Comparison of ENCODE assay signal across 10 cellular contexts in genomic region chr2:55010915-55011314, GRCh38. TPM values are rescaled to one million over a fixed set of nuclear protein-coding genes. Genes with fewer than 3 reads are reported as not detected.
DNase-seq lines count a peak whose midpoint lies in the region; ATAC-seq and TF ChIP-seq lines count a peak whose summit lies in the region.
"Had no signal": no experiment of that assay in that cellular context is flagged by ENCODE, and none has a peak within 500 bp of the region (broad histone marks: within the 10 kb centered on the region; RNA-seq: fewer than 3 reads in every experiment).

No MANE protein-coding gene starts in this region.

- no peak for TF ChIP-seq RAD21 in liver (IDR thresholded peaks at IDR 0.05)

- TF ChIP-seq CTCF in liver (IDR thresholded peaks at IDR 0.05; ENCODE audit: low read depth, low read length, missing input control) (no peak), upper lobe of right lung (IDR thresholded peaks at IDR 0.05) (no peak)

- H3K27ac ChIP-seq in liver (ENCODE audit: low read depth in 1 of 2, low read length in 2 of 2) = peak overlapping the region; percentile 87 to 90
- peak overlapping the region; percentile 67 for H3K27ac ChIP-seq in upper lobe of right lung
- H3K27ac ChIP-seq in substantia nigra (ENCODE audit: low read depth, low read length, poor library complexity, severe bottlenecking) = no peak overlapping the region

- peak overlapping the region in 1 of 2 donors; percentile 98 for H3K9ac ChIP-seq in liver (ENCODE audit: low read depth in 1 of 2, low read length in 2 of 2)

- 45% methylated on average over 2 of the region's 2 CpGs for WGBS in liver

- no peaks in the 10 kb centered on the region for H3K27me3 ChIP-seq in liver (ENCODE audit: control insufficient read depth in 4 of 4, insufficient read depth in 4 of 4, low read length in 3 of 4)
- no peaks in the 10 kb centered on the region for H3K27me3 ChIP-seq in upper lobe of right lung

- H3K27me3 Mint-ChIP-seq in activated naive CD8-positive, alpha-beta T cell treated with anti-CD3 and anti-CD28 coated beads, Interleukin-2, amount 10 ng/mL, durations not matched to agents 7 days and 5 days = no peaks in the 10 kb centered on the region
- H3K27me3 Mint-ChIP-seq in activated naive CD8-positive, alpha-beta T cell treated with anti-CD3 and anti-CD28 coated beads for 36 hours = no peaks in the 10 kb centered on the region

- peak overlapping the region; percentile 91 for H3K4me3 Mint-ChIP-seq in activated naive CD8-positive, alpha-beta T cell treated with anti-CD3 and anti-CD28 coated beads, Interleukin-2, amount 10 ng/mL, durations not matched to agents 7 days and 5 days
- no peak overlapping the region for H3K4me3 Mint-ChIP-seq in activated naive CD8-positive, alpha-beta T cell treated with anti-CD3 and anti-CD28 coated beads for 36 hours

- no peak for DNase-seq in activated naive CD8-positive, alpha-beta T cell treated with anti-CD3 and anti-CD28 coated beads, Interleukin-2, amount 10 ng/mL, durations not matched to agents 7 days and 5 days
- DNase-seq in activated naive CD8-positive, alpha-beta T cell treated with anti-CD3 and anti-CD28 coated beads for 36 hours = no peak
- DNase-seq in amniotic epithelial cell (ENCODE audit: low read depth) (peak; percentile 40), upper lobe of right lung (no peak), substantia nigra (lab: John Stamatoyannopoulos, UW) (no peak), cortex of kidney (lab: John Stamatoyannopoulos, UW) (no peak)
- DNase-seq: activated CD8-positive, alpha-beta memory T cell treated with anti-CD3 and anti-CD28 coated beads, Interleukin-2, amount 50 U/mL, for 4 hours; NCI-H2081 treated with DMSO at 0.1 percent for 48 hours had no signal

- H3K9me3 ChIP-seq in liver (ENCODE audit: control insufficient read depth in 4 of 4, low read length in 3 of 4) (no peaks in the 10 kb centered on the region), upper lobe of right lung (no peaks in the 10 kb centered on the region)

- POLR2A ChIA-PET in activated naive CD8-positive, alpha-beta T cell treated with anti-CD3 and anti-CD28 coated beads, Interleukin-2, amount 10 ng/mL, durations not matched to agents 7 days and 5 days (lab: Charles Lee) = interaction anchor here (1.6 to 2.5 kb wide), 2 partner anchors 39 to 212 kb away, joined by 3 to 25 read pairs; partner anchors contain the start of gene RTN4

- peaks cover 4 to 46% (median 42%) of the 10 kb centered on the region in 4 donors for H3K4me1 ChIP-seq in liver (ENCODE audit: control insufficient read depth in 4 of 4, insufficient read depth in 4 of 4, low read length in 3 of 4)
- H3K4me1 ChIP-seq in upper lobe of right lung = peaks cover 78% of the 10 kb centered on the region

- H3K36me3 ChIP-seq in liver (ENCODE audit: control insufficient read depth in 4 of 4, insufficient read depth in 3 of 4, low read depth in 1 of 4, low read length in 3 of 4) = no peaks in the 10 kb centered on the region
- no peaks in the 10 kb centered on the region for H3K36me3 ChIP-seq in upper lobe of right lung

- H3K27ac Mint-ChIP-seq in activated naive CD8-positive, alpha-beta T cell treated with anti-CD3 and anti-CD28 coated beads, Interleukin-2, amount 10 ng/mL, durations not matched to agents 7 days and 5 days = peak overlapping the region; percentile 43
- no peak overlapping the region for H3K27ac Mint-ChIP-seq in activated naive CD8-positive, alpha-beta T cell treated with anti-CD3 and anti-CD28 coated beads for 36 hours

- H3K4me3 ChIP-seq in liver (ENCODE audit: low read depth in 1 of 3, low read length in 3 of 3) (no peak overlapping the region), upper lobe of right lung (no peak overlapping the region)

- H3K36me3 Mint-ChIP-seq in activated naive CD8-positive, alpha-beta T cell treated with anti-CD3 and anti-CD28 coated beads, Interleukin-2, amount 10 ng/mL, durations not matched to agents 7 days and 5 days = peaks cover 6% of the 10 kb centered on the region
- peaks cover 4% of the 10 kb centered on the region for H3K36me3 Mint-ChIP-seq in activated naive CD8-positive, alpha-beta T cell treated with anti-CD3 and anti-CD28 coated beads for 36 hours

- H3K9me3 Mint-ChIP-seq in activated naive CD8-positive, alpha-beta T cell treated with anti-CD3 and anti-CD28 coated beads, Interleukin-2, amount 10 ng/mL, durations not matched to agents 7 days and 5 days = no peaks in the 10 kb centered on the region
- peaks cover 2% of the 10 kb centered on the region for H3K9me3 Mint-ChIP-seq in activated naive CD8-positive, alpha-beta T cell treated with anti-CD3 and anti-CD28 coated beads for 36 hours

- intact Hi-C loops in upper lobe of right lung (cut with DNase I) = loop anchor here (5.0 kb wide), 1 partner anchor 161 kb away; no protein-coding TSS in a partner anchor

- H3K4me1 Mint-ChIP-seq in activated naive CD8-positive, alpha-beta T cell treated with anti-CD3 and anti-CD28 coated beads, Interleukin-2, amount 10 ng/mL, durations not matched to agents 7 days and 5 days = peaks cover 48% of the 10 kb centered on the region
- H3K4me1 Mint-ChIP-seq in activated naive CD8-positive, alpha-beta T cell treated with anti-CD3 and anti-CD28 coated beads for 36 hours = peaks cover 64% of the 10 kb centered on the region

- ATAC-seq in activated naive CD8-positive, alpha-beta T cell treated with anti-CD3 and anti-CD28 coated beads, Interleukin-2, amount 10 ng/mL, durations not matched to agents 7 days and 5 days (ENCODE audit: low read depth) = no peak
- peak; percentile 69 for ATAC-seq in upper lobe of right lung
- ATAC-seq in GM21576 (IDR thresholded peaks at IDR 0.05; ENCODE audit: unreplicated experiment) = no peak

TF ChIP-seq in liver, 16 proteins besides CTCF, POLR2A, EP300 and RAD21:
- no peak for TF ChIP-seq ZBTB33 (IDR thresholded peaks at IDR 0.05)
- TF ChIP-seq MAX (IDR thresholded peaks at IDR 0.05) = no peak
- TF ChIP-seq TAF1 (conservative IDR thresholded peaks at IDR 0.05) = peak; percentile 45
- peak in 1 of 2 donors; percentile 36 for TF ChIP-seq HNF4A (conservative IDR thresholded peaks at IDR 0.05)
- no peak for TF ChIP-seq NR2F2 (IDR thresholded peaks at IDR 0.05)
- TF ChIP-seq RXRA (IDR thresholded peaks at IDR 0.05) = no peak
- TF ChIP-seq EGR1 (IDR thresholded peaks at IDR 0.05; ENCODE audit: low read depth in 2 of 2) = no peak
- no peak for TF ChIP-seq FOXA1 (IDR thresholded peaks at IDR 0.05)
- peak; percentile 81 for TF ChIP-seq YY1 (IDR thresholded peaks at IDR 0.05)
- no peak for TF ChIP-seq JUND (IDR thresholded peaks at IDR 0.05)
- no peak for TF ChIP-seq FOXA2 (IDR thresholded peaks at IDR 0.05)
- no peak for TF ChIP-seq GABPA (IDR thresholded peaks at IDR 0.05 in 1 of 2, conservative IDR thresholded peaks at IDR 0.05 in 1 of 2)

RNA-seq across cellular contexts. Expression of gene RTN4, which starts 39.3 kb away (rescaled TPM):
- total RNA-seq in activated naive CD8-positive, alpha-beta T cell treated with anti-CD3 and anti-CD28 coated beads, Interleukin-2, amount 10 ng/mL, durations not matched to agents 7 days and 5 days = 10 to 100 TPM; 82.2 to 88.2 TPM
- total RNA-seq in activated naive CD8-positive, alpha-beta T cell treated with anti-CD3 and anti-CD28 coated beads for 36 hours = 10 to 100 TPM; 86.5 to 90.7 TPM
- total RNA-seq in liver (100 to 1,000 TPM in 1 of 2 donors, 10 to 100 TPM in 1; 73.5 to 213 TPM), upper lobe of right lung (275 TPM)
- polyA plus RNA-seq in liver = 100 to 1,000 TPM in 1 of 2 donors, 10 to 100 TPM in 1; 88.8 to 348 TPM
